ENCODE assay signal across 8 cellular contexts in the genomic region with DNA sequence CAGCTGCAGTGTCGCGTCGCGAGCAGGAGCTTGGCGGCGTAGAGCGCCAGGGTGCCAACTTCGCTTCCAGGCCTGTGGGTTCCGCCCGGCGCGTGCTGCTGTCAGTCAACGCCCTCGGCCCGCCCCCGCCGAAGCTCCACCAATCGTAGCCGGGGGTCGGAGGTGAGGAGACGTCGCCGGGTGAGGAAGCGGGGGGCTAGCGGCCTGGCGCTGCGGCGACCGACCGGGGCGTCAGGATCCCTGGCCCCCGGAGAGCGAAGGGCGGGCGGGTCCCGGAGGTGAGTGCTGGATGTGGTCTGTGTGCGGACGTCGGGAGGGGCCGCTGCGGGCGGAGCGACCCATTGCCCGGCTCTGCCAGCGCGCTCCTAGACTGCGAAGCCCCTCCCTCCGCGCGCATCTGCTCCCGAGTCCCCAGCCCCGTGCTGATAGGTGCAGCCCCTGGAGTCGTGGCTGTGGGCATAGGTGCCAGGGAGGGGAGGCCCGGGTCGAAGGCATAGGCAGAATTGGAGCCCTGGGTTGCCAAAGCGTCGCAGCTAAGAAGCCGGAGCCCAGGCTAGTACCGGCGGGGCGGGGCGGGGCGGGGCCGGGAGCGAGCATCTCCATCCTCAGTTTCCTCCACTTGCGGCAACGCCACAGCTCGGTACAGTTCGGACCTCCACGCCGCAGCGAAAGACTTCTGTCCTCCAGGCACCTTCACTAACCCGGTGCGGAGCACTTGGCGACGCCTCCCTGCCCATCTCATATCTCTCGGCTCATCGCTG. TPM values are rescaled to one million over a fixed set of nuclear protein-coding genes. Genes with fewer than 3 reads are reported as not detected.
DNase-seq lines count a peak whose midpoint lies in the region; ATAC-seq, FAIRE-seq and TF ChIP-seq lines count a peak whose summit lies in the region.

A gene (plus strand): TSS at position 165 of the 761 bp plus-strand sequence. CDS start 6,386 bp downstream, outside the sequence.

- H3K4me3 ChIP-seq in kidney (ENCODE audit: low read length in 2 of 2), result peak within 1 kb of the TSS; percentile 83 to 84

- peak within 1 kb of the TSS; percentile 63 to 71 for H3K27ac ChIP-seq in kidney (ENCODE audit: low read depth in 2 of 2, low read length in 2 of 2)

- H3K9ac ChIP-seq in kidney (ENCODE audit: low read length in 2 of 2), result peak within 1 kb of the TSS; percentile 73 to 82

- intact Hi-C loops in kidney (cut with DNase I), result no loop called here

- TF ChIP-seq CTCF in AG09319 (IDR thresholded peaks at IDR 0.05; ENCODE audit: low read depth, low read length) (no peak), kidney (IDR thresholded peaks at IDR 0.05; ENCODE audit: borderline replicate concordance, extremely low read depth, insufficient read depth) (no peak)

- ATAC-seq in GM19025 (IDR thresholded peaks at IDR 0.05; ENCODE audit: low read depth, unreplicated experiment), result peak; percentile 92
- ATAC-seq in HG03280 (IDR thresholded peaks at IDR 0.05; ENCODE audit: unreplicated experiment), result peak; percentile 93
- ATAC-seq in activated CD4-positive, CD25-positive, alpha-beta regulatory T cell treated with anti-CD3 and anti-CD28 coated beads, Interleukin-2, amount 50 U/mL, for 24 hours, result peak; percentile 92 to 94

- DNase-seq in AG09319 (ENCODE audit: extremely low read depth, low read depth) (peak; percentile 31), NCI-H345 (lab: John Stamatoyannopoulos, UW) (peak; percentile 76), cerebellar nuclear complex (lab: John Stamatoyannopoulos, UW) (peak; percentile 38 to 54), kidney (peak; percentile 96)
- peak; percentile 97 for DNase-seq in stimulated activated CD4-positive, alpha-beta T cell treated with anti-CD3 and anti-CD28 coated beads, Interleukin-15, amount 100 ng/mL, for 24 hours

- no peaks in the 10 kb centered on the region for H3K9me3 ChIP-seq in kidney (ENCODE audit: control insufficient read depth in 1 of 2, low read length in 2 of 2)

- peaks cover 3 to 8% of the 10 kb centered on the region in 2 donors for H3K4me1 ChIP-seq in kidney (ENCODE audit: control insufficient read depth in 1 of 2, insufficient read depth in 1 of 2, low read depth in 1 of 2, low read length in 2 of 2)

- FAIRE-seq in kidney (lab: Jason Lieb, UNC), result no peak

- H3K36me3 ChIP-seq in kidney (ENCODE audit: control insufficient read depth in 1 of 2, insufficient read depth in 2 of 2, low read length in 2 of 2), result peaks cover 4 to 5% of the 10 kb centered on the region in 2 donors

RNA-seq across cellular contexts. Expression of the gene that starts here (rescaled TPM):
- 13.3 TPM for total RNA-seq in kidney
- polyA plus RNA-seq in kidney (ENCODE audit: insufficient read depth, low read depth, low replicate concordance), result 4.9 TPM

Comparison
In these comparisons a context has a peak if more than half of its experiments do, and no peak if none do; other contexts are left out.
1. Peak in every context shown above with its lines: DNase-seq, ATAC-seq, H3K4me3 ChIP-seq and H3K27ac ChIP-seq.
2. DNase-seq: peak in every context shown above with its lines; median percentile 97 in stimulated activated CD4-positive, alpha-beta T cell treated with anti-CD3 and anti-CD28 coated beads, Interleukin-15, amount 100 ng/mL, for 24 hours; 96 in kidney; 76 in NCI-H345; 46 in cerebellar nuclear complex; 31 in AG09319.